9 cellular contexts compared by ENCODE assay signal in the genomic region with DNA sequence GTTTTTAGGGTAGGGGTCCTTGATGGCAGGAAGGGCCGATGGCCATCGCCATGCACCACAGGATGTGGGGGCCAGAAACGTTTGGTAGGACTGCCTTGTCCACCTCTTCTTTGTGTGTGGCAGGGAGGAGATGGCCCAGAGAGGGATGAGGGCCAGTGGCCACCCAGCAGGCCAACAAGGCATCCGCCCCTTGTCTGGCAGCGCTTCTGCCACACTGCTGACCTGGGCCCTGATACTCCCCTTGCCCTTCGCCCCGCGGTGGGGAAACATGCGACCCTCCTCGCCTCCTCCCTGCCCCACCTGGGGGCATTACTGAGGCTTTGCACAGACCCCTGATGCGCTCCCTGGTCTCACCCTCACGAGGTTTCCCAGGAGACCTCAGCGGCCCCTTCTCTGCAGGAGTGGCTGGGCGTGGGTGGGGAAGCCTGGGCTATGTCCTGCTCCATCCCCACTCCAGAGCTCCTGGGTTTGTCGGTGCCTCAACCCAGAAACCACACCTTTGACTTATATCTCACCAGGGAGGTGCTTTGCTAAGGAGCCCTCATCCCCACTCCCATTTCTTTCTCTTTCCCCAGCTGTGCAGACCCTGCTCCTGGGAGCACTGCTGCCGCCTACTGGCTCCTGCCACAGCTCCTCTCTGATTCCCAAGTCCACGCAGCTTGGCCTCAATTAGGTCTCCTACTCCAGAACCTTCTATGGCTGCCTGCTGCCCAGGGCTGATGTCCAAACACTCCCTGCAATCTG. TPM values are rescaled to one million over a fixed set of nuclear protein-coding genes. Genes with fewer than 3 reads are reported as not detected.
DNase-seq lines count a peak whose midpoint lies in the region; ATAC-seq, FAIRE-seq and TF ChIP-seq lines count a peak whose summit lies in the region.
"Had no signal": no experiment of that assay in that cellular context is flagged by ENCODE, and none has a peak within 500 bp of the region (broad histone marks: within the 10 kb centered on the region; RNA-seq: fewer than 3 reads in every experiment).

No MANE protein-coding gene starts in this region.

- peak overlapping the region; percentile 7; the same call in 1 of the 2 replicates for H4K8ac ChIP-seq in H1 (ENCODE audit: extremely low read depth, insufficient read depth, low read length)

- H3K27ac ChIP-seq in H1 (ENCODE audit: low read depth, low read length) = no peak overlapping the region
- H3K27ac ChIP-seq: neutrophil had no signal

- peak overlapping the region in 1 of 4 experiments; percentile 25; a peak in 1 of 8 replicates for H3K4me3 ChIP-seq in H1 (ENCODE audit: extremely low read depth in 1 of 4, insufficient read depth in 2 of 4, low read depth in 3 of 4, low read length in 4 of 4)

- H3K4me2 ChIP-seq in H1 (ENCODE audit: insufficient read depth in 1 of 2, low read depth in 2 of 2, low read length in 2 of 2) = peak overlapping the region; percentile 19 to 44; a peak in 1 of 4 replicates

- TF ChIP-seq EP300 in H1 (IDR thresholded peaks at IDR 0.05; ENCODE audit: borderline replicate concordance in 1 of 2, low read depth in 2 of 2, low read length in 2 of 2) = no peak

- no peak overlapping the region for H3K14ac ChIP-seq in H1 (ENCODE audit: insufficient read length)

- H3K36me3 ChIP-seq in H1 (ENCODE audit: control insufficient read depth in 2 of 4, insufficient read depth in 4 of 4, low read length in 3 of 4) = no peaks in the 10 kb centered on the region
- H3K36me3 ChIP-seq: neutrophil had no signal

- no peaks in the 10 kb centered on the region for H3K27me3 ChIP-seq in H1 (replicated peaks in 1 of 4; ENCODE audit: control insufficient read depth in 3 of 4, extremely low read depth in 1 of 4, insufficient read depth in 3 of 4, low read length in 3 of 4)
- H3K27me3 ChIP-seq: neutrophil had no signal

- H2BK20ac ChIP-seq in H1 (ENCODE audit: low read length) = peak overlapping the region; percentile 97

- peak overlapping the region; percentile 58; the same call in 1 of the 2 replicates for H2AK5ac ChIP-seq in H1 (ENCODE audit: low read depth, low read length)

- no peak overlapping the region for H3K4ac ChIP-seq in H1 (replicated peaks; ENCODE audit: insufficient read length, low read depth, low read length)

- FAIRE-seq in H1 (lab: Jason Lieb, UNC) = no peak

- CTCF ChIA-PET in H1 (lab: Charles Lee; ENCODE audit: partially characterized antibody) = interaction anchor here (0.7 to 3.5 kb wide), 35 partner anchors 8 to 358 kb away, joined by 3 to 47 read pairs (median 4); a partner anchor contains a TSS

- H3K79me1 ChIP-seq in H1 (ENCODE audit: low read depth, low read length) = no peaks in the 10 kb centered on the region

- no peak overlapping the region for H4K5ac ChIP-seq in H1 (ENCODE audit: insufficient read length, low read depth, low read length)

- WGBS in H1 (ENCODE audit: extremely low coverage in 1 of 2, insufficient coverage in 1 of 2, insufficient read length in 1 of 2, insufficient replicate concordance in 2 of 2, low coverage in 1 of 2, low lambda C conversion rate in 2 of 2, missing lambda C conversion rate in 1 of 2), 2 experiments = 45% methylated on average over 17 of the region's 17 CpGs; no CpG with 5 or more reads in 1 of the 2 experiments

- ATAC-seq in GM18907 (IDR thresholded peaks at IDR 0.05; ENCODE audit: unreplicated experiment) (no peak), HG02852 (IDR thresholded peaks at IDR 0.05; ENCODE audit: unreplicated experiment) (no peak), GM19397 (IDR thresholded peaks at IDR 0.05; ENCODE audit: unreplicated experiment) (no peak)

- DNase-seq in NCI-H82 (lab: John Stamatoyannopoulos, UW) (peak; percentile 50), NCI-H82 treated with DMSO at 0.1 percent for 48 hours (lab: John Stamatoyannopoulos, UW; ENCODE audit: unreplicated experiment) (no peak), NCI-H460 (ENCODE audit: extremely low read depth, low read depth) (peak; percentile 18), H1 (ENCODE audit: low read depth in 1 of 2, low spot score in 2 of 2) (peak in 1 of 2 experiments; percentile 72), posterior vena cava (ENCODE audit: low spot score) (peak; percentile 66)

- peak; percentile 51 to 68 for TF ChIP-seq RAD21 in H1 (IDR thresholded peaks at IDR 0.05 in 1 of 2, conservative IDR thresholded peaks at IDR 0.05 in 1 of 2; ENCODE audit: low read depth in 2 of 2, low read length in 2 of 2)

- H3K23ac ChIP-seq in H1 (ENCODE audit: insufficient read length) = no peak overlapping the region

- H3K56ac ChIP-seq in H1 (replicated peaks; ENCODE audit: insufficient read length, low read depth, low read length) = no peak overlapping the region

- no peaks in the 10 kb centered on the region for H3K79me2 ChIP-seq in H1 (ENCODE audit: control insufficient read depth in 1 of 2, insufficient read depth in 2 of 2, low read length in 2 of 2)

- peak overlapping the region; percentile 87 for H3K18ac ChIP-seq in H1 (ENCODE audit: extremely low read depth, low read length)

- POLR2A ChIA-PET in H1 (lab: Charles Lee; ENCODE audit: partially characterized antibody) = interaction anchor here (1.0 to 2.6 kb wide), 4 partner anchors 12 to 63 kb away, joined by 3 to 11 read pairs (median 5); a partner anchor contains a TSS

- no peak overlapping the region; a peak in 1 of 7 replicates for H3K9ac ChIP-seq in H1 (replicated peaks in 1 of 4; ENCODE audit: extremely low read depth in 1 of 4, low read depth in 3 of 4, low read length in 3 of 4)

- peak overlapping the region; percentile 67 for H2AFZ ChIP-seq in H1 (ENCODE audit: low read length)

- H2BK12ac ChIP-seq in H1 (ENCODE audit: low read depth, low read length) = peak overlapping the region; percentile 99; the same call in 1 of the 2 replicates

- TF ChIP-seq CTCF in H1 (IDR thresholded peaks at IDR 0.05; ENCODE audit: control extremely low read depth in 1 of 3, insufficient read depth in 1 of 3, low read depth in 1 of 3, low read length in 3 of 3) = peak; percentile 75 to 82 (median 77)

- intact Hi-C loops in posterior vena cava (cut with DNase I) = no loop called here

- H2BK120ac ChIP-seq in H1 (replicated peaks; ENCODE audit: low read depth, low read length) = peak overlapping the region; percentile 16

- H2BK5ac ChIP-seq in H1 (ENCODE audit: low read depth, low read length) = peak overlapping the region; percentile 79; the same call in 1 of the 2 replicates

- TF ChIP-seq POLR2A in H1 (IDR thresholded peaks at IDR 0.05; ENCODE audit: control extremely low read depth in 1 of 2, low read depth in 2 of 2, low read length in 2 of 2) = no peak

- no peaks in the 10 kb centered on the region for H4K20me1 ChIP-seq in H1 (replicated peaks in 1 of 2; ENCODE audit: control insufficient read depth in 1 of 2, insufficient read depth in 2 of 2, low read length in 2 of 2)

- H3K4me1 ChIP-seq in H1 (replicated peaks in 1 of 4; ENCODE audit: control insufficient read depth in 3 of 4, insufficient read depth in 4 of 4, low read length in 3 of 4) = peaks cover 0 to 20% (median 15%) of the 10 kb centered on the region in 4 experiments; a peak in 6 of 7 replicates

- H2BK15ac ChIP-seq in H1 (ENCODE audit: low read length) = peak overlapping the region; percentile 81; the same call in 1 of the 2 replicates

- peak overlapping the region; percentile 60 for H4K91ac ChIP-seq in H1 (replicated peaks; ENCODE audit: insufficient read length, low read length)

- H3K9me3 ChIP-seq in H1 (ENCODE audit: insufficient read depth in 2 of 2, low read depth in 1 of 2, low read length in 1 of 2) = no peaks in the 10 kb centered on the region
- H3K9me3 ChIP-seq: neutrophil had no signal

- 0 out of 2 replicates have a peak, but pooled peaks cover 2% of the 10 kb centered on the region for H3K23me2 ChIP-seq in H1 (ENCODE audit: low read depth, low read length)

TF ChIP-seq in H1, 55 proteins besides CTCF, POLR2A, EP300 and RAD21:
- TF ChIP-seq SIX5 (IDR thresholded peaks at IDR 0.05; ENCODE audit: low read depth, low read length) (no peak), KDM1A (IDR thresholded peaks at IDR 0.05; ENCODE audit: borderline replicate concordance, low read length) (peak; percentile 95), HDAC2 (IDR thresholded peaks at IDR 0.05; ENCODE audit: borderline replicate concordance in 1 of 2, low read depth in 2 of 2, low read length in 2 of 2) (peak in 1 of 2 experiments; percentile 58; a peak in 1 of 4 replicates), RBBP5 (IDR thresholded peaks at IDR 0.05; ENCODE audit: borderline replicate concordance, low read depth, low read length) (0 out of 2 replicates have a peak, but pooled peaks have one; percentile 45), YY1 (IDR thresholded peaks at IDR 0.05; ENCODE audit: low read depth, low read length) (0 out of 2 replicates have a peak, but pooled peaks have one; percentile 30), TCF12 (IDR thresholded peaks at IDR 0.05; ENCODE audit: low read depth, low read length) (0 out of 2 replicates have a peak, but pooled peaks have one; percentile 44), KDM5A (IDR thresholded peaks at IDR 0.05; ENCODE audit: low read length) (no peak)
- TF ChIP-seq, protein P1, sequence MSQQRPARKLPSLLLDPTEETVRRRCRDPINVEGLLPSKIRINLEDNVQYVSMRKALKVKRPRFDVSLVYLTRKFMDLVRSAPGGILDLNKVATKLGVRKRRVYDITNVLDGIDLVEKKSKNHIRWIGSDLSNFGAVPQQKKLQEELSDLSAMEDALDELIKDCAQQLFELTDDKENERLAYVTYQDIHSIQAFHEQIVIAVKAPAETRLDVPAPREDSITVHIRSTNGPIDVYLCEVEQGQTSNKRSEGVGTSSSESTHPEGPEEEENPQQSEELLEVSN (IDR thresholded peaks at IDR 0.05) = no peak
- TF ChIP-seq, protein P2, sequence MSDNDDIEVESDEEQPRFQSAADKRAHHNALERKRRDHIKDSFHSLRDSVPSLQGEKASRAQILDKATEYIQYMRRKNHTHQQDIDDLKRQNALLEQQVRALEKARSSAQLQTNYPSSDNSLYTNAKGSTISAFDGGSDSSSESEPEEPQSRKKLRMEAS (IDR thresholded peaks at IDR 0.05) = peak; percentile 44; the same call in 1 of the 2 replicates
TF ChIP-seq in H1: peak in this region for 6.

RNA-seq across cellular contexts. Expression of a gene that starts 38.7 kb away (rescaled TPM):
- 37.5 and 41.0 TPM in 2 replicates for total RNA-seq in NCI-H460 (2014; rRNA removed; shearing (Covaris generic))
- 15.2 and 24.6 TPM in 2 replicates for polyA plus RNA-seq in NCI-H460 (2014; cell fraction: nucleus; rRNA removed)
- total RNA-seq in H1 (2021; fragmentation: NEBNext Ultra II Directional; extraction: Animal tissue kit (Norgen Biotek cat#: 25700)) = 72.9 and 83.8 TPM in 2 replicates
- 21.2 and 36.1 TPM in 2 replicates for polyA plus RNA-seq in H1 (2011; rRNA removed)
- 36.7 TPM for polyA plus RNA-seq in H1 (2011; cell fraction: cytosol; rRNA removed)
- 75.5 TPM for polyA plus RNA-seq in H1 (2011; cell fraction: nucleus; rRNA removed)
- 42.3 to 65.4 TPM (median 49.3 TPM) in 4 replicates for polyA plus RNA-seq in H1 (2012, experiment 1 of 2)
- polyA plus RNA-seq in H1 (2012, experiment 2 of 2) = 2.1 TPM
- 28.4 TPM for polyA plus RNA-seq in H1 (2013, experiment 1 of 2)
- polyA plus RNA-seq in H1 (2013, experiment 2 of 2) = 27.2 TPM
- polyA minus RNA-seq in H1 (2011; rRNA and poly(A)+ RNA removed) = 568 and 799 TPM in 2 replicates
- polyA minus RNA-seq in H1 (2011; cell fraction: cytosol; rRNA and poly(A)+ RNA removed) = 135 TPM
- polyA minus RNA-seq in H1 (2011; cell fraction: nucleus; rRNA and poly(A)+ RNA removed) = 269 TPM
- total RNA-seq in posterior vena cava = 100 to 1,000 TPM in 1 of 2 donors, 10 to 100 TPM in 1; 98.5 to 138 TPM
